Comparison of ENCODE assay signal across 8 cellular contexts in genomic region chr6:43020847-43021246, GRCh38. TPM values are rescaled to one million over a fixed set of nuclear protein-coding genes. Genes with fewer than 3 reads are reported as not detected.
A peak's percentile ranks its signal among the peaks of the same experiment; 100 is the strongest.
DNase-seq lines count a peak whose midpoint lies in the region; ATAC-seq and TF ChIP-seq lines count a peak whose summit lies in the region.

No MANE protein-coding gene starts in this region.

- CTCF ChIA-PET in Caco-2 (lab: Charles Lee) = interaction anchor here (1.2 kb wide), 1 partner anchor 39 kb away, joined by 3 read pairs; the partner anchor contains the start of genes KLC4 and MRPL2

- H3K4me1 Mint-ChIP-seq in Caco-2 (ENCODE audit: low read depth, unreplicated experiment) (no peaks in the 10 kb centered on the region), naive B cell (peaks cover 29 to 56% (median 52%) of the 10 kb centered on the region in 3 donors)

- H3K27me3 Mint-ChIP-seq in Caco-2 (ENCODE audit: insufficient read depth, unreplicated experiment) = no peaks in the 10 kb centered on the region
- H3K27me3 Mint-ChIP-seq in naive B cell = no peaks in the 10 kb centered on the region

- TSS peak; percentile 86 for BruUV-seq in Caco-2 (replicated peaks; lab: Mats Ljungman, UMichigan)

- no peak for TF ChIP-seq POLR2A in NB4 (IDR thresholded peaks at IDR 0.05; ENCODE audit: extremely low read depth, insufficient read length)

- H3K36me3 Mint-ChIP-seq in Caco-2 (ENCODE audit: insufficient read depth, unreplicated experiment) = peaks cover 49% of the 10 kb centered on the region
- peaks cover 8 to 32% of the 10 kb centered on the region in 2 donors for H3K36me3 Mint-ChIP-seq in naive B cell

- no peak for TF ChIP-seq CTCF in Caco-2 (IDR thresholded peaks at IDR 0.05; ENCODE audit: insufficient read depth in 1 of 2, low read depth in 1 of 2, low read length in 1 of 2, severe bottlenecking in 1 of 2, unreplicated experiment in 1 of 2)
- no peak for TF ChIP-seq CTCF in NB4 (IDR thresholded peaks at IDR 0.05; ENCODE audit: low read depth, low read length)
- TF ChIP-seq CTCF in coronary artery (IDR thresholded peaks at IDR 0.05) = no peak

- POLR2A ChIA-PET in Caco-2 (lab: Charles Lee) = interaction anchor here (0.8 to 1.0 kb wide), 4 partner anchors 12 to 41 kb away, joined by 3 to 4 read pairs (median 3); partner anchors contain the start of genes CUL7 and PPP2R5D

- H3K4me3 ChIP-seq in Caco-2 (ENCODE audit: low read depth, low read length) (peak overlapping the region; percentile 80), NB4 (ENCODE audit: low read depth, low read length) (peak overlapping the region; percentile 98), coronary artery (peak overlapping the region; percentile 96)

- no peaks in the 10 kb centered on the region for H3K9me3 ChIP-seq in Caco-2

- H3K36me3 ChIP-seq in Caco-2 (ENCODE audit: control insufficient read depth, insufficient read depth, low read length) = peaks cover 2% of the 10 kb centered on the region; the same call in 1 of the 2 replicates

- no peaks in the 10 kb centered on the region for H3K27me3 ChIP-seq in Caco-2 (replicated peaks; ENCODE audit: control insufficient read depth, insufficient read depth, low read length)

- ATAC-seq in naive B cell (ENCODE audit: low read depth in 2 of 2) = no peak
- ATAC-seq in GM18907 (IDR thresholded peaks at IDR 0.05; ENCODE audit: unreplicated experiment) = no peak

- H3K4me3 Mint-ChIP-seq in Caco-2 (ENCODE audit: unreplicated experiment) = peak overlapping the region; percentile 96
- peak overlapping the region; percentile 86 to 96 (median 94) for H3K4me3 Mint-ChIP-seq in naive B cell

- DNase-seq in Caco-2 (peak in 1 of 2 experiments; percentile 19), NB4 (ENCODE audit: low read depth) (peak; percentile 44), coronary artery (ENCODE audit: low spot score) (no peak), naive B cell (no peak), NCI-H526 (lab: John Stamatoyannopoulos, UW) (no peak), DMS79 (lab: John Stamatoyannopoulos, UW) (no peak), COLO829 (ENCODE audit: low spot score) (no peak)

- peak overlapping the region; percentile 87 to 95 for H3K27ac ChIP-seq in coronary artery

- H3K27ac Mint-ChIP-seq in Caco-2 (ENCODE audit: unreplicated experiment) = peak overlapping the region; percentile 96
- peak overlapping the region in 3 of 6 donors; percentile 33 to 75 (median 70) for H3K27ac Mint-ChIP-seq in naive B cell

- H3K4me1 ChIP-seq in Caco-2 = peaks cover 10% of the 10 kb centered on the region

- intact Hi-C loops in Caco-2 (cut with micrococcal nuclease; ENCODE audit: unreplicated experiment) = no loop called here

- no peaks in the 10 kb centered on the region for H3K9me3 Mint-ChIP-seq in Caco-2 (ENCODE audit: unreplicated experiment)
- no peaks in the 10 kb centered on the region for H3K9me3 Mint-ChIP-seq in naive B cell

RNA-seq across cellular contexts. Expression of gene RRP36, which starts 0.6 kb away (rescaled TPM):
- 71.0 and 74.9 TPM in 2 replicates for total RNA-seq in Caco-2 (2022)
- polyA plus RNA-seq in naive B cell (ENCODE audit: low read depth in 6 of 6) = 10 to 100 TPM; 27.8 to 55.0 (median 39.8) TPM

RNA-seq across cellular contexts. Expression of gene KLHDC3, which starts 6.8 kb away (rescaled TPM):
- 62.9 and 66.8 TPM in 2 replicates for total RNA-seq in Caco-2 (2022)
- polyA plus RNA-seq in naive B cell (ENCODE audit: low read depth in 6 of 6) = 100 to 1,000 TPM in 1 of 6 donors, 10 to 100 TPM in 5; 88.7 to 121 (median 92.0) TPM

RNA-seq across cellular contexts. Expression of gene MEA1, which starts 7.1 kb away (rescaled TPM):
- 60.3 and 62.3 TPM in 2 replicates for total RNA-seq in Caco-2 (2022)
- polyA plus RNA-seq in naive B cell (ENCODE audit: low read depth in 6 of 6) = 100 to 1,000 TPM in 4 of 6 donors, 10 to 100 TPM in 2; 91.3 to 172 (median 103) TPM

RNA-seq across cellular contexts. Expression of gene CUL7, which starts 32.8 kb away (rescaled TPM):
- total RNA-seq in Caco-2 (2022) = 25.3 and 26.7 TPM in 2 replicates
- 1 to 10 TPM; 3.1 to 6.4 (median 4.4) TPM for polyA plus RNA-seq in naive B cell (ENCODE audit: low read depth in 6 of 6)

RNA-seq across cellular contexts. Expression of gene PPP2R5D, which starts 36.5 kb away (rescaled TPM):
- total RNA-seq in Caco-2 (2022) = 44.4 and 45.0 TPM in 2 replicates
- polyA plus RNA-seq in naive B cell (ENCODE audit: low read depth in 6 of 6) = 10 to 100 TPM; 13.6 to 23.8 (median 14.5) TPM
